12 cellular contexts compared by ENCODE assay signal in the genomic region with DNA sequence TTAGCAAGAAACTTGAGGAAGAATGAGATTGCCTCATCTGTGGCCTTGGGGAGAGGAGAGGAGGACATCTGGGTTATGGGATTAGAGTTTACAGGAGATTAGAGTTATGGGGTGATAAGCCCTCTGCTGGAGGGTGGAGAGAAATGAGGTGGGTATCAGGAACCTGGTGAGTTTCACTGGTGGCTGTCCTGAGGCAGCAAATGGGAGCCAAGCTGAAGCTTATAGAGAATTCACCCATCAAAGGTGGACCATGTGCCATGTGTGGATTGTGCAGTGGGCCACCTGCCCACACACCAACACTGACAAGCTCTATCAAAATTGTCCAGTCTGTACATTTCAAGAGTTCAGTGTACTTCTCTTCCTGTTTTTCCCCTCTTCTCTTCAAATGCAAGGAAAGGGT.
DNase-seq lines count a peak whose midpoint lies in the region; TF ChIP-seq lines count a peak whose summit lies in the region.
"Had no signal": no experiment of that assay in that cellular context is flagged by ENCODE, and none has a peak within 500 bp of the region (broad histone marks: within the 10 kb centered on the region; RNA-seq: fewer than 3 reads in every experiment).

No MANE protein-coding gene starts in this region.

- H3K4me1 Mint-ChIP-seq in nephron = peaks cover 54% of the 10 kb centered on the region
- H3K4me1 Mint-ChIP-seq in endothelial cell (ENCODE audit: unreplicated experiment) = peaks cover 23% of the 10 kb centered on the region

- H3K36me3 Mint-ChIP-seq in nephron (ENCODE audit: low read depth) (peaks cover 27% of the 10 kb centered on the region), endothelial cell (ENCODE audit: low read depth, unreplicated experiment) (no peaks in the 10 kb centered on the region)

- TF ChIP-seq CTCF in GM12872 (IDR thresholded peaks at IDR 0.05; ENCODE audit: insufficient read depth, low read depth, low read length) (peak; percentile 21; the same call in 1 of the 3 replicates), Loucy (conservative IDR thresholded peaks at IDR 0.05; ENCODE audit: low read length) (peak; percentile 55), astrocyte of the cerebellum (IDR thresholded peaks at IDR 0.05; ENCODE audit: low read depth, low read length, missing control alignments) (peak; percentile 6), nephron (IDR thresholded peaks at IDR 0.05; ENCODE audit: unreplicated experiment in 3 of 3) (no peak), endothelial cell (IDR thresholded peaks at IDR 0.05; ENCODE audit: unreplicated experiment) (no peak)

- H3K9me2 ChIP-seq in Loucy (replicated peaks; ENCODE audit: low read depth, low read length) = no peaks in the 10 kb centered on the region

- peaks cover 22% of the 10 kb centered on the region for H3K4me1 ChIP-seq in Loucy (ENCODE audit: insufficient read depth, low read length, poor library complexity, severe bottlenecking)
- H3K4me1 ChIP-seq in effector memory CD4-positive, alpha-beta T cell (ENCODE audit: control insufficient read depth, insufficient read depth, low read length, poor library complexity, severe bottlenecking) = no peaks in the 10 kb centered on the region
- H3K4me1 ChIP-seq: parathyroid adenoma had no signal

- no peak overlapping the region for H3K9ac ChIP-seq in Loucy (ENCODE audit: low read depth, low read length, poor library complexity, severe bottlenecking)
- H3K9ac ChIP-seq: parathyroid adenoma had no signal

- H3K27ac ChIP-seq in effector memory CD4-positive, alpha-beta T cell (ENCODE audit: insufficient read depth, low read length, poor library complexity, severe bottlenecking) = no peak overlapping the region
- H3K27ac ChIP-seq: parathyroid adenoma, suprapubic skin had no signal

- in situ Hi-C loops in astrocyte of the cerebellum (cut with HindIII; ENCODE audit: low sequenced_read_pairs) = loop anchor here (5.0 kb wide), 1 partner anchor 78 kb away; no protein-coding TSS in a partner anchor

- H2AFZ ChIP-seq in Loucy (ENCODE audit: low read length) = no peak overlapping the region
- H2AFZ ChIP-seq: parathyroid adenoma had no signal

- no peaks in the 10 kb centered on the region for H3K36me3 ChIP-seq in Loucy (ENCODE audit: insufficient read depth, low read length)
- H3K36me3 ChIP-seq in effector memory CD4-positive, alpha-beta T cell (ENCODE audit: control insufficient read depth, insufficient read depth, low read length) = no peaks in the 10 kb centered on the region
- H3K36me3 ChIP-seq: left lung, suprapubic skin had no signal

- peak overlapping the region; percentile 79 to 88 (median 84) for H3K27ac Mint-ChIP-seq in nephron
- H3K27ac Mint-ChIP-seq in endothelial cell (ENCODE audit: unreplicated experiment) = no peak overlapping the region

- no peaks in the 10 kb centered on the region for H3K79me2 ChIP-seq in Loucy (ENCODE audit: insufficient read depth, low read length)
- H3K79me2 ChIP-seq: parathyroid adenoma had no signal

- H3F3A ChIP-seq in Loucy (ENCODE audit: low read depth) = no peaks in the 10 kb centered on the region

- H3K27me3 ChIP-seq in Loucy (ENCODE audit: insufficient read depth, low read length, poor library complexity, severe bottlenecking) = no peaks in the 10 kb centered on the region
- H3K27me3 ChIP-seq in effector memory CD4-positive, alpha-beta T cell (replicated peaks; ENCODE audit: control insufficient read depth, insufficient read depth, low read length, poor library complexity, severe bottlenecking) = no peaks in the 10 kb centered on the region
- H3K27me3 ChIP-seq: left lung, suprapubic skin had no signal

- peaks cover 30% of the 10 kb centered on the region for H3K9me3 Mint-ChIP-seq in nephron
- no peaks in the 10 kb centered on the region for H3K9me3 Mint-ChIP-seq in endothelial cell (ENCODE audit: unreplicated experiment)

- no peaks in the 10 kb centered on the region for H3K9me3 ChIP-seq in Loucy (ENCODE audit: insufficient read depth, low read depth, low read length)
- H3K9me3 ChIP-seq in effector memory CD4-positive, alpha-beta T cell (ENCODE audit: control insufficient read depth, low read length) = no peaks in the 10 kb centered on the region
- H3K9me3 ChIP-seq: left lung, suprapubic skin had no signal

- H3K4me3 Mint-ChIP-seq in nephron (no peak overlapping the region), endothelial cell (ENCODE audit: unreplicated experiment) (no peak overlapping the region)

- no peak overlapping the region for H3K4me3 ChIP-seq in Loucy (ENCODE audit: low read length, poor library complexity, severe bottlenecking)
- H3K4me3 ChIP-seq in astrocyte of the cerebellum (ENCODE audit: low read depth, low read length) = no peak overlapping the region
- H3K4me3 ChIP-seq in effector memory CD4-positive, alpha-beta T cell (ENCODE audit: insufficient read depth, low read depth, low read length, poor library complexity, severe bottlenecking) = no peak overlapping the region
- H3K4me3 ChIP-seq: left lung, suprapubic skin had no signal

- no peaks in the 10 kb centered on the region for H3K27me3 Mint-ChIP-seq in nephron (ENCODE audit: low read depth)
- H3K27me3 Mint-ChIP-seq in endothelial cell (ENCODE audit: unreplicated experiment) = peaks cover 2% of the 10 kb centered on the region

- no peak for DNase-seq in astrocyte of the cerebellum (ENCODE audit: low read depth)
- DNase-seq in endothelial cell (ENCODE audit: low spot score) = no peak
- no peak for DNase-seq in activated CD4-positive, alpha-beta T cell treated with anti-CD3 and anti-CD28 coated beads for 48 hours
- no peak for DNase-seq in effector memory CD4-positive, alpha-beta T cell
- DNase-seq: activated CD8-positive, alpha-beta memory T cell treated with anti-CD3 and anti-CD28 coated beads, Interleukin-2, amount 50 U/mL, for 48 hours; left lung; NCI-H526 treated with DMSO at 0.1 percent for 48 hours had no signal

- H3K4me2 ChIP-seq in Loucy (ENCODE audit: low read depth, low read length, poor library complexity, severe bottlenecking) = no peak overlapping the region

- no peaks in the 10 kb centered on the region for H4K20me1 ChIP-seq in Loucy (ENCODE audit: insufficient read depth, low read length, poor library complexity, severe bottlenecking)

Comparison
In these comparisons a context has a peak if more than half of its experiments do, and no peak if none do; other contexts are left out.
1. CTCF ChIP-seq: peak in GM12872 (single experiment), Loucy (single experiment) and astrocyte of the cerebellum (single experiment); none in nephron (0 of 3) and endothelial cell (single experiment).